1 cellular context compared by ENCODE assay signal in genomic region chr15:60740787-60741354, GRCh38.
TF ChIP-seq lines count a peak whose summit lies in the region.

No MANE protein-coding gene starts in this region.

TF ChIP-seq in HepG2, 621 proteins besides CTCF, POLR2A, EP300 and RAD21 (continues in another document):
- TF ChIP-seq ZNF777 (CRISPR knock-in tag; IDR thresholded peaks at IDR 0.05) (no peak), ZSCAN25 (CRISPR knock-in tag; IDR thresholded peaks at IDR 0.05) (no peak), ZSCAN22 (CRISPR knock-in tag; IDR thresholded peaks at IDR 0.05) (no peak), ZNF17 (CRISPR knock-in tag; IDR thresholded peaks at IDR 0.05) (no peak), ZNF609 (CRISPR knock-in tag; IDR thresholded peaks at IDR 0.05; ENCODE audit: borderline replicate concordance) (0 out of 2 replicates have a peak, but pooled peaks have one; percentile 35), SAP130 (CRISPR knock-in tag; IDR thresholded peaks at IDR 0.05; ENCODE audit: low read depth) (peak; percentile 44; the same call in 1 of the 2 replicates), SALL1 (CRISPR knock-in tag; IDR thresholded peaks at IDR 0.05) (peak; percentile 17; the same call in 1 of the 2 replicates), SRF (IDR thresholded peaks at IDR 0.05; ENCODE audit: low read depth, low read length) (no peak), DPF2 (CRISPR knock-in tag; IDR thresholded peaks at IDR 0.05; ENCODE audit: borderline replicate concordance, low read depth) (peak; percentile 31; the same call in 1 of the 2 replicates), JUN (CRISPR knock-in tag; IDR thresholded peaks at IDR 0.05) (no peak), ZNF317 (CRISPR knock-in tag; IDR thresholded peaks at IDR 0.05) (0 out of 2 replicates have a peak, but pooled peaks have one; percentile 42), THAP9 (CRISPR knock-in tag; IDR thresholded peaks at IDR 0.05; ENCODE audit: borderline replicate concordance) (no peak), ZFP36L2 (CRISPR knock-in tag; IDR thresholded peaks at IDR 0.05) (no peak), MEIS1 (CRISPR knock-in tag; IDR thresholded peaks at IDR 0.05; ENCODE audit: borderline replicate concordance) (no peak), EZH2 (conservative IDR thresholded peaks at IDR 0.05; ENCODE audit: low read depth, low read length) (no peak), ZNF12 (CRISPR knock-in tag; IDR thresholded peaks at IDR 0.05) (0 out of 2 replicates have a peak, but pooled peaks have one; percentile 17), ZNF441 (CRISPR knock-in tag; IDR thresholded peaks at IDR 0.05; ENCODE audit: borderline replicate concordance) (no peak), HMGXB4 (CRISPR knock-in tag; IDR thresholded peaks at IDR 0.05; ENCODE audit: borderline replicate concordance in 1 of 2, low read depth in 1 of 2) (no peak), IKZF5 (CRISPR knock-in tag; IDR thresholded peaks at IDR 0.05) (0 out of 2 replicates have a peak, but pooled peaks have one; percentile 41), FOXO1 (CRISPR knock-in tag; IDR thresholded peaks at IDR 0.05) (no peak), FLYWCH1 (CRISPR knock-in tag; IDR thresholded peaks at IDR 0.05) (no peak), ZBTB10 (CRISPR knock-in tag; IDR thresholded peaks at IDR 0.05; ENCODE audit: borderline replicate concordance) (no peak), ZNF597 (CRISPR knock-in tag; IDR thresholded peaks at IDR 0.05) (no peak), MYPOP (CRISPR knock-in tag; IDR thresholded peaks at IDR 0.05) (no peak), ETV5 (CRISPR knock-in tag; IDR thresholded peaks at IDR 0.05; ENCODE audit: borderline replicate concordance) (peak; percentile 79; the same call in 1 of the 2 replicates), GTF3A (CRISPR knock-in tag; conservative IDR thresholded peaks at IDR 0.05) (no peak), BCL6 (CRISPR knock-in tag; IDR thresholded peaks at IDR 0.05) (peak; percentile 30; the same call in 1 of the 2 replicates), ZHX1 (CRISPR knock-in tag; IDR thresholded peaks at IDR 0.05; ENCODE audit: low read depth) (no peak), ARID3A (IDR thresholded peaks at IDR 0.05; ENCODE audit: low read depth, low read length) (no peak), HES4 (CRISPR knock-in tag; IDR thresholded peaks at IDR 0.05; ENCODE audit: borderline replicate concordance) (no peak), ATF4 (CRISPR knock-in tag; IDR thresholded peaks at IDR 0.05) (0 out of 4 replicates have a peak, but pooled peaks of 1 of the 2 experiments have one; percentile 9), PAWR (CRISPR knock-in tag; IDR thresholded peaks at IDR 0.05; ENCODE audit: borderline replicate concordance) (no peak), SRSF1 (optimal IDR thresholded peaks at IDR 0.05; ENCODE audit: low read depth, low read length) (no peak), ZNF629 (CRISPR knock-in tag; conservative IDR thresholded peaks at IDR 0.05) (no peak)
